In genomic region chr10:102714621-102715455, GRCh38 we compare ENCODE assay signal across 8 cellular contexts. TPM values are rescaled to one million over a fixed set of nuclear protein-coding genes. Genes with fewer than 3 reads are reported as not detected.
DNase-seq lines count a peak whose midpoint lies in the region; TF ChIP-seq lines count a peak whose summit lies in the region.

Gene SFXN2, plus strand, starts transcription at chr10:102714636. Its CDS starts 12,001 bp downstream, at chr10:102726637.

- peak within 1 kb of the TSS; percentile 91 for H3K4me3 Mint-ChIP-seq in HFFc6

- peak within 1 kb of the TSS; percentile 87 for H3K27ac Mint-ChIP-seq in HFFc6

- H3K27me3 Mint-ChIP-seq in HFFc6 (ENCODE audit: insufficient read depth) = no peaks in the 10 kb centered on the region

- peaks cover 5% of the 10 kb centered on the region for H3K36me3 Mint-ChIP-seq in HFFc6 (ENCODE audit: low read depth)

- TF ChIP-seq CTCF in HFFc6 (IDR thresholded peaks at IDR 0.05) = peak; percentile 41

- no peaks in the 10 kb centered on the region for H3K9me3 ChIP-seq in iPS-18a (ENCODE audit: control insufficient read depth, low read depth, low read length)

- H3K27ac ChIP-seq in iPS-18a (ENCODE audit: low read length) = peak within 1 kb of the TSS; percentile 88

- H3K36me3 ChIP-seq in iPS-18a (ENCODE audit: control insufficient read depth, low read depth, low read length) = no peaks in the 10 kb centered on the region

- peaks cover 12% of the 10 kb centered on the region for H3K4me1 ChIP-seq in iPS-18a (ENCODE audit: control insufficient read depth, low read depth, low read length)

- peak within 1 kb of the TSS; percentile 97 for H3K4me3 ChIP-seq in iPS-18a (ENCODE audit: low read length)

- peak within 1 kb of the TSS; percentile 91 for H3K9ac ChIP-seq in iPS-18a (ENCODE audit: low read length)

- H3K9me3 Mint-ChIP-seq in HFFc6 = no peaks in the 10 kb centered on the region

- H3K4me1 Mint-ChIP-seq in HFFc6 (ENCODE audit: low read depth) = peaks cover 75% of the 10 kb centered on the region

- peak; percentile 31 for DNase-seq in NCI-H1092 treated with DMSO at 0.1 percent for 48 hours (lab: John Stamatoyannopoulos, UW)
- DNase-seq in NCI-H1092 (lab: John Stamatoyannopoulos, UW) = no peak
- no peak for DNase-seq in HFFc6
- DNase-seq in OCI-M1 (lab: John Stamatoyannopoulos, UW) = peak; percentile 79
- DNase-seq in activated naive CD4-positive, alpha-beta T cell treated with anti-CD3 and anti-CD28 coated beads, Interleukin-2, amount 50 U/mL, for 16 hours = peak; percentile 57
- DNase-seq in stimulated activated CD4-positive, alpha-beta T cell treated with anti-CD3 and anti-CD28 coated beads, Interleukin-1b, Interleukin-23, amount 100 ng/mL, for 48 hours = peak; percentile 52
- no peak for DNase-seq in middle frontal gyrus (ENCODE audit: extremely low spot score, low spot score)

- no peaks in the 10 kb centered on the region for H3K27me3 ChIP-seq in iPS-18a (ENCODE audit: control insufficient read depth, insufficient read depth, low read length)

RNA-seq across cellular contexts. Expression of gene SFXN2, which starts in this region (rescaled TPM):
- total RNA-seq in HFFc6 (2021; fragmentation: NEBNext Ultra II Directional; extraction: Animal tissue kit (Norgen Biotek cat#: 25700)) = 1 to 10 TPM; 2.2 to 4.4 (median 3.5) TPM

Comparison
In these comparisons a context has a peak if more than half of its experiments do, and no peak if none do; other contexts are left out.
1. DNase-seq: peak in NCI-H1092 treated with DMSO at 0.1 percent for 48 hours (single experiment), OCI-M1 (single experiment), activated naive CD4-positive, alpha-beta T cell treated with anti-CD3 and anti-CD28 coated beads, Interleukin-2, amount 50 U/mL, for 16 hours (single experiment) and stimulated activated CD4-positive, alpha-beta T cell treated with anti-CD3 and anti-CD28 coated beads, Interleukin-1b, Interleukin-23, amount 100 ng/mL, for 48 hours (single experiment); none in NCI-H1092 (single experiment), HFFc6 (single experiment) and middle frontal gyrus (single experiment).